In genomic region chr3:172666873-172667694, GRCh38 we compare ENCODE assay signal across 8 cellular contexts. TPM values are rescaled to one million over a fixed set of nuclear protein-coding genes. Genes with fewer than 3 reads are reported as not detected.
DNase-seq lines count a peak whose midpoint lies in the region; ATAC-seq and TF ChIP-seq lines count a peak whose summit lies in the region.

No MANE protein-coding gene starts in this region.

- no peaks in the 10 kb centered on the region for H3K36me3 ChIP-seq in DOHH2 (ENCODE audit: control insufficient read depth, low read length)

- H3K9me2 ChIP-seq in DOHH2 (replicated peaks; ENCODE audit: control insufficient read depth, low read length) = no peaks in the 10 kb centered on the region

- ATAC-seq in GM21723 (IDR thresholded peaks at IDR 0.05; ENCODE audit: unreplicated experiment) (peak; percentile 100), esophagus mucosa (peak; percentile 98)
- ATAC-seq in natural killer cell treated with Interleukin-12 subunit alpha and Interleukin-12 subunit beta and Interleukin-15 and Interleukin-18, amount 100 ng/mL, for 72 hours = peak; percentile 86 to 88
- peak; percentile 91 for ATAC-seq in stimulated activated naive CD8-positive, alpha-beta T cell treated with anti-CD3 and anti-CD28 coated beads, Interleukin-15, Interleukin-2, amounts not matched to agents 100 U/mL and 50 U/mL, for 24 hours

- peaks cover 3% of the 10 kb centered on the region for H3K9me3 Mint-ChIP-seq in natural killer cell treated with Interleukin-12 subunit alpha and Interleukin-12 subunit beta and Interleukin-15 and Interleukin-18, amount 100 ng/mL, for 72 hours

- no peak overlapping the region for H3K4me2 ChIP-seq in DOHH2 (ENCODE audit: low read length)

- no peaks in the 10 kb centered on the region for H3K27me3 ChIP-seq in DOHH2 (ENCODE audit: control insufficient read depth, low read length)

- no peaks in the 10 kb centered on the region for H3K79me2 ChIP-seq in DOHH2 (ENCODE audit: control insufficient read depth, low read length)

- H3K9me3 ChIP-seq in DOHH2 (ENCODE audit: control insufficient read depth, insufficient read depth, low read length) = no peaks in the 10 kb centered on the region

- no peak overlapping the region for H3K4me3 ChIP-seq in DOHH2 (ENCODE audit: low read length)

- TF ChIP-seq RAD21 in Ishikawa (IDR thresholded peaks at IDR 0.05; ENCODE audit: low read depth) = peak; percentile 100

- no peaks in the 10 kb centered on the region for H3F3A ChIP-seq in DOHH2 (ENCODE audit: control insufficient read depth, insufficient read depth)

- peak; percentile 80 for DNase-seq in OCI-M1 (lab: John Stamatoyannopoulos, UW)
- peak; percentile 87 for DNase-seq in activated CD8-positive, alpha-beta memory T cell treated with anti-CD3 and anti-CD28 coated beads, Interleukin-2, amount 50 U/mL, for 48 hours
- DNase-seq in natural killer cell treated with Interleukin-12 subunit alpha and Interleukin-12 subunit beta and Interleukin-15 and Interleukin-18, amount 100 ng/mL, for 72 hours (ENCODE audit: low spot score) = peak; percentile 83
- DNase-seq in stimulated activated naive CD8-positive, alpha-beta T cell treated with anti-CD3 and anti-CD28 coated beads, Interleukin-15, Interleukin-2, amounts not matched to agents 100 U/mL and 50 U/mL, for 24 hours = peak; percentile 83

- H3K4me1 Mint-ChIP-seq in natural killer cell treated with Interleukin-12 subunit alpha and Interleukin-12 subunit beta and Interleukin-15 and Interleukin-18, amount 100 ng/mL, for 72 hours (ENCODE audit: low read depth in 2 of 2) = peaks cover 25 to 26% of the 10 kb centered on the region in 2 donors

- peak; percentile 77 for TF ChIP-seq CTCF in DOHH2 (IDR thresholded peaks at IDR 0.05; ENCODE audit: low read depth, low read length, poor library complexity, severe bottlenecking)

- H3K4me1 ChIP-seq in DOHH2 (ENCODE audit: control insufficient read depth, low read length) = peaks cover 10% of the 10 kb centered on the region

- peak overlapping the region in 1 of 2 donors; percentile 88 for H3K27ac Mint-ChIP-seq in natural killer cell treated with Interleukin-12 subunit alpha and Interleukin-12 subunit beta and Interleukin-15 and Interleukin-18, amount 100 ng/mL, for 72 hours

- no peaks in the 10 kb centered on the region for H4K20me1 ChIP-seq in DOHH2 (ENCODE audit: control insufficient read depth, insufficient read depth, low read depth, low read length)

- H3K27me3 Mint-ChIP-seq in natural killer cell treated with Interleukin-12 subunit alpha and Interleukin-12 subunit beta and Interleukin-15 and Interleukin-18, amount 100 ng/mL, for 72 hours = no peaks in the 10 kb centered on the region

- H3K36me3 Mint-ChIP-seq in natural killer cell treated with Interleukin-12 subunit alpha and Interleukin-12 subunit beta and Interleukin-15 and Interleukin-18, amount 100 ng/mL, for 72 hours = peaks cover 17% of the 10 kb centered on the region

- H3K4me3 Mint-ChIP-seq in natural killer cell treated with Interleukin-12 subunit alpha and Interleukin-12 subunit beta and Interleukin-15 and Interleukin-18, amount 100 ng/mL, for 72 hours = peak overlapping the region; percentile 51

- no peak for TF ChIP-seq EP300 in Ishikawa (IDR thresholded peaks at IDR 0.05; ENCODE audit: borderline replicate concordance)

- H3K27ac ChIP-seq in DOHH2 (ENCODE audit: low read depth, low read length) = no peak overlapping the region

TF ChIP-seq in Ishikawa, 13 proteins besides CTCF, POLR2A, EP300 and RAD21:
- no peak for TF ChIP-seq ZBTB7A (IDR thresholded peaks at IDR 0.05; ENCODE audit: low read depth)
- TF ChIP-seq MAX (IDR thresholded peaks at IDR 0.05) = 0 out of 2 replicates have a peak, but pooled peaks have one; percentile 1
- TF ChIP-seq TAF1 (IDR thresholded peaks at IDR 0.05; ENCODE audit: low read depth) = no peak
- TF ChIP-seq CEBPB (IDR thresholded peaks at IDR 0.05) = 0 out of 2 replicates have a peak, but pooled peaks have one; percentile 32
- 0 out of 2 replicates have a peak, but pooled peaks have one; percentile 24 for TF ChIP-seq YY1 (IDR thresholded peaks at IDR 0.05; ENCODE audit: low read depth)
- TF ChIP-seq TCF12 (IDR thresholded peaks at IDR 0.05; ENCODE audit: low read depth) = no peak
- 0 out of 2 replicates have a peak, but pooled peaks have one; percentile 20 for TF ChIP-seq TEAD4 (IDR thresholded peaks at IDR 0.05)
TF ChIP-seq in Ishikawa: peak in this region for 4.

RNA-seq across cellular contexts. Expression of gene NCEH1, which starts 43.8 kb away (rescaled TPM):
- 5.3 TPM for total RNA-seq in esophagus mucosa
- total RNA-seq in natural killer cell treated with Interleukin-12 subunit alpha and Interleukin-12 subunit beta and Interleukin-15 and Interleukin-18, amount 100 ng/mL, for 72 hours = 10 to 100 TPM; 18.5 to 18.6 TPM
